ENCODE assay signal across 1 cellular context in genomic region chr5:178329331-178329730, GRCh38.
TF ChIP-seq lines count a peak whose summit lies in the region.

No MANE protein-coding gene starts in this region.

TF ChIP-seq in GM23338, 12 proteins besides CTCF, POLR2A, EP300 and RAD21 (continued from another document):
- no peak for TF ChIP-seq REST (IDR thresholded peaks at IDR 0.05; ENCODE audit: unreplicated experiment)
- TF ChIP-seq CREB1 (CRISPR knock-in tag; IDR thresholded peaks at IDR 0.05; ENCODE audit: low read depth): no peak
